11 cellular contexts compared by ENCODE assay signal in genomic region chr6:165573671-165574070, GRCh38.
DNase-seq lines count a peak whose midpoint lies in the region; ATAC-seq and TF ChIP-seq lines count a peak whose summit lies in the region.
"Had no signal": no experiment of that assay in that cellular context is flagged by ENCODE, and none has a peak within 500 bp of the region (broad histone marks: within the 10 kb centered on the region; RNA-seq: fewer than 3 reads in every experiment).

No MANE protein-coding gene starts in this region.

- no peak overlapping the region for H3K27ac ChIP-seq in lower lobe of right lung
- no peak overlapping the region for H3K27ac ChIP-seq in testis
- H3K27ac ChIP-seq: KMS-11 had no signal

- WGBS in testis, 2 donors, result 38 to 43% methylated on average over 5 of the region's 5 CpGs

- no peak for TF ChIP-seq CTCF in lower lobe of right lung (IDR thresholded peaks at IDR 0.05)
- no peak for TF ChIP-seq CTCF in testis (IDR thresholded peaks at IDR 0.05)

- H3K4me3 ChIP-seq in lower lobe of right lung, result no peak overlapping the region
- H3K4me3 ChIP-seq in testis, result no peak overlapping the region

- no peak for TF ChIP-seq POLR2A in testis (IDR thresholded peaks at IDR 0.05)

- H3K9me3 ChIP-seq in lower lobe of right lung (no peaks in the 10 kb centered on the region), testis (no peaks in the 10 kb centered on the region)

- DNase-seq in NCI-H1105 treated with DMSO at 0.1 percent for 48 hours (lab: John Stamatoyannopoulos, UW) (peak; percentile 93), dermis microvascular lymphatic vessel endothelial cell (ENCODE audit: low read depth in 2 of 2) (peak; percentile 94 to 98), lower lobe of right lung (no peak), testis (peak; percentile 27), NCI-H1436 (lab: John Stamatoyannopoulos, UW) (no peak), NCI-H526 treated with DMSO at 0.1 percent for 48 hours (lab: John Stamatoyannopoulos, UW) (no peak), NCI-H2227 (lab: John Stamatoyannopoulos, UW; ENCODE audit: unreplicated experiment) (no peak), HT-29 (ENCODE audit: low spot score) (no peak)
- DNase-seq: DMS79 treated with DMSO at 0.1 percent for 48 hours; stimulated activated CD4-positive, alpha-beta T cell treated with anti-CD3 and anti-CD28 coated beads, Interleukin-4, amount 100 ng/mL, for 24 hours had no signal

- peak; percentile 63 to 83 for ATAC-seq in lower lobe of right lung

- H3K36me3 ChIP-seq in lower lobe of right lung, result no peaks in the 10 kb centered on the region
- no peaks in the 10 kb centered on the region for H3K36me3 ChIP-seq in testis (ENCODE audit: low read depth, missing control alignments)

- H3K27me3 ChIP-seq in lower lobe of right lung (ENCODE audit: low read depth) (no peaks in the 10 kb centered on the region), testis (no peaks in the 10 kb centered on the region)

- intact Hi-C loops in lower lobe of right lung (cut with DNase I) (no loop called here), testis (cut with DNase I; ENCODE audit: low total_unique reads) (no loop called here)

- H3K4me1 ChIP-seq in lower lobe of right lung (no peaks in the 10 kb centered on the region), testis (peaks cover 4% of the 10 kb centered on the region)

Comparison
In these comparisons a context has a peak if more than half of its experiments do, and no peak if none do; other contexts are left out.
1. DNase-seq: peak in NCI-H1105 treated with DMSO at 0.1 percent for 48 hours (single experiment), dermis microvascular lymphatic vessel endothelial cell (2 of 2) and testis (single experiment); none in lower lobe of right lung (single experiment), NCI-H1436 (single experiment), NCI-H526 treated with DMSO at 0.1 percent for 48 hours (single experiment), NCI-H2227 (single experiment) and HT-29 (single experiment).